14 cellular contexts compared by ENCODE assay signal in genomic region chr9:994005-994404, GRCh38. TPM values are rescaled to one million over a fixed set of nuclear protein-coding genes. Genes with fewer than 3 reads are reported as not detected.
DNase-seq lines count a peak whose midpoint lies in the region; ATAC-seq and TF ChIP-seq lines count a peak whose summit lies in the region.
"Had no signal": no experiment of that assay in that cellular context is flagged by ENCODE, and none has a peak within 500 bp of the region (broad histone marks: within the 10 kb centered on the region; RNA-seq: fewer than 3 reads in every experiment).

No MANE protein-coding gene starts in this region.

- H3K9ac ChIP-seq in DND-41 (ENCODE audit: low read depth, low read length): no peak overlapping the region
- H3K9ac ChIP-seq in OCI-LY3 (ENCODE audit: low read length): no peak overlapping the region

- no peak overlapping the region for H3K4me3 ChIP-seq in DND-41 (ENCODE audit: low read depth in 1 of 2, low read length in 2 of 2)
- no peak overlapping the region for H3K4me3 ChIP-seq in OCI-LY3 (ENCODE audit: low read length)
- H3K4me3 ChIP-seq: cardiac muscle cell had no signal

- H3K4me2 ChIP-seq in DND-41 (ENCODE audit: insufficient read depth, low read length): no peak overlapping the region
- H3K4me2 ChIP-seq in OCI-LY3 (ENCODE audit: low read length): peak overlapping the region; percentile 39

- ATAC-seq in DND-41 (ENCODE audit: insufficient read depth, low read depth): peak; percentile 45; the same call in 1 of the 3 replicates
- peak; percentile 63 for ATAC-seq in GM19372 (IDR thresholded peaks at IDR 0.05; ENCODE audit: low read depth, unreplicated experiment)
- peak; percentile 62 for ATAC-seq in HG03139 (IDR thresholded peaks at IDR 0.05; ENCODE audit: unreplicated experiment)
- ATAC-seq in GM19035 (IDR thresholded peaks at IDR 0.05; ENCODE audit: unreplicated experiment): no peak
- ATAC-seq: SK-N-SH treated with all-trans-retinoic acid at 6 μM for 48 hours had no signal

- H3K36me3 ChIP-seq in DND-41 (ENCODE audit: insufficient read depth, low read length) (no peaks in the 10 kb centered on the region), OCI-LY3 (replicated peaks; ENCODE audit: low read depth, low read length) (no peaks in the 10 kb centered on the region)
- H3K36me3 ChIP-seq: cardiac muscle cell had no signal

- H3K27ac ChIP-seq in DND-41 (ENCODE audit: low read length): no peak overlapping the region
- H3K27ac ChIP-seq in OCI-LY3 (ENCODE audit: low read length): no peak overlapping the region
- H3K27ac ChIP-seq in substantia nigra (ENCODE audit: low read depth, low read length, poor library complexity, severe bottlenecking): no peak overlapping the region
- H3K27ac ChIP-seq: cardiac muscle cell had no signal

- no peaks in the 10 kb centered on the region for H3K27me3 ChIP-seq in DND-41 (ENCODE audit: insufficient read depth, low read length, poor library complexity)
- H3K27me3 ChIP-seq in OCI-LY3 (ENCODE audit: low read depth, low read length): 0 out of 2 replicates have a peak, but pooled peaks cover 2% of the 10 kb centered on the region

- H4K20me1 ChIP-seq in DND-41 (ENCODE audit: insufficient read depth, low read length) (no peaks in the 10 kb centered on the region), OCI-LY3 (ENCODE audit: insufficient read depth, low read length) (no peaks in the 10 kb centered on the region)

- TF ChIP-seq CTCF in DND-41 (IDR thresholded peaks at IDR 0.05; ENCODE audit: borderline replicate concordance, extremely low read depth, low read length, poor library complexity, severe bottlenecking) (no peak), OCI-LY3 (IDR thresholded peaks at IDR 0.05; ENCODE audit: low read depth, low read length) (no peak)

- no peaks in the 10 kb centered on the region for H3K79me2 ChIP-seq in DND-41 (ENCODE audit: insufficient read depth, low read length)
- no peaks in the 10 kb centered on the region for H3K79me2 ChIP-seq in OCI-LY3 (ENCODE audit: low read length)

- DNase-seq in DND-41 (no peak), SK-N-DZ (ENCODE audit: low spot score) (no peak), GOT3 (lab: John Stamatoyannopoulos, UW) (no peak), substantia nigra (lab: John Stamatoyannopoulos, UW) (no peak)
- DNase-seq: EL, mesenchymal stem cell, NCI-H1436 treated with DMSO at 0.1 percent for 48 hours, occipital lobe had no signal

- no peak overlapping the region for H2AFZ ChIP-seq in DND-41 (ENCODE audit: low read depth, low read length)
- no peak overlapping the region for H2AFZ ChIP-seq in OCI-LY3 (ENCODE audit: low read depth, low read length)

- H3K4me1 ChIP-seq in DND-41 (ENCODE audit: insufficient read depth, low read length) (no peaks in the 10 kb centered on the region), OCI-LY3 (ENCODE audit: low read length) (peaks cover 15% of the 10 kb centered on the region)

- H3K9me3 ChIP-seq in DND-41 (ENCODE audit: insufficient read depth, low read length, severe bottlenecking) (no peaks in the 10 kb centered on the region), OCI-LY3 (ENCODE audit: insufficient read depth, low read length) (no peaks in the 10 kb centered on the region)

RNA-seq across cellular contexts. Expression of gene DMRT3, which starts 17.6 kb away (rescaled TPM):
- not detected in 2 replicates for polyA plus RNA-seq in SK-N-DZ (2014; cell fraction: cytosol; rRNA removed)
- not detected in 2 replicates for polyA plus RNA-seq in SK-N-DZ (2014; cell fraction: nucleus; rRNA removed)
- polyA plus RNA-seq: cardiac muscle cell had no signal

RNA-seq across cellular contexts. Expression of gene DMRT2, which starts 56.2 kb away (rescaled TPM):
- polyA plus RNA-seq in SK-N-DZ (2014; cell fraction: cytosol; rRNA removed): not detected in 2 replicates
- polyA plus RNA-seq in SK-N-DZ (2014; cell fraction: nucleus; rRNA removed): not detected in 2 replicates
- polyA plus RNA-seq: cardiac muscle cell had no signal
